8 cellular contexts compared by ENCODE assay signal in genomic region chr12:89524201-89525001, GRCh38. TPM values are rescaled to one million over a fixed set of nuclear protein-coding genes. Genes with fewer than 3 reads are reported as not detected.
A peak's percentile ranks its signal among the peaks of the same experiment; 100 is the strongest.
DNase-seq lines count a peak whose midpoint lies in the region; ATAC-seq lines count a peak whose summit lies in the region.

GALNT4 (minus strand) TSS chr12:89524796; CDS start chr12:89524549, 247 bp downstream.

- H3K36me3 ChIP-seq in skeletal muscle tissue (ENCODE audit: control insufficient read depth in 3 of 3, insufficient read depth in 3 of 3, low read length in 3 of 3), result no peaks in the 10 kb centered on the region

- peak within 1 kb of the TSS; percentile 86 to 90 (median 87) for H3K9ac ChIP-seq in skeletal muscle tissue (ENCODE audit: low read depth in 1 of 3, low read length in 3 of 3)

- H3K4me1 ChIP-seq in skeletal muscle tissue (ENCODE audit: control insufficient read depth in 3 of 3, insufficient read depth in 3 of 3, low read length in 3 of 3), result peaks cover 15 to 42% (median 16%) of the 10 kb centered on the region in 3 donors

- ATAC-seq in HG02759 (IDR thresholded peaks at IDR 0.05; ENCODE audit: unreplicated experiment), result peak; percentile 75

- DNase-seq in NCI-H1417 (lab: John Stamatoyannopoulos, UW) (peak; percentile 38 to 74 (median 73)), NCI-H1417 treated with DMSO at 0.1 percent for 48 hours (lab: John Stamatoyannopoulos, UW) (no peak), NCI-H146 (lab: John Stamatoyannopoulos, UW) (peak; percentile 65), UCSD-AML1 (lab: John Stamatoyannopoulos, UW; ENCODE audit: unreplicated experiment) (peak; percentile 87), brain pericyte (ENCODE audit: low read depth, low spot score) (peak; percentile 54)

- peak within 1 kb of the TSS; percentile 88 for H3K27ac ChIP-seq in skeletal muscle tissue (ENCODE audit: low read depth, low read length)

- no peaks in the 10 kb centered on the region for H3K9me3 ChIP-seq in iPS-18c (ENCODE audit: control insufficient read depth, insufficient read depth, low read length)
- H3K9me3 ChIP-seq in skeletal muscle tissue (ENCODE audit: control insufficient read depth in 3 of 3, low read length in 3 of 3), result no peaks in the 10 kb centered on the region

- H3K4me3 ChIP-seq in iPS-18c (ENCODE audit: insufficient read depth, low read depth, low read length) (peak within 1 kb of the TSS; percentile 80), skeletal muscle tissue (ENCODE audit: low read length in 3 of 3) (peak within 1 kb of the TSS; percentile 94 to 98 (median 97))

- H3K27me3 ChIP-seq in skeletal muscle tissue (ENCODE audit: control insufficient read depth in 3 of 3, insufficient read depth in 3 of 3, low read length in 3 of 3), result no peaks in the 10 kb centered on the region

RNA-seq across cellular contexts. Expression of gene GALNT4, which starts in this region (rescaled TPM):
- total RNA-seq in skeletal muscle tissue, result 6.3 TPM
